Comparison of ENCODE assay signal across 10 cellular contexts in genomic region chr20:47574616-47575401, GRCh38.
A peak's percentile ranks its signal among the peaks of the same experiment; 100 is the strongest.
DNase-seq lines count a peak whose midpoint lies in the region; TF ChIP-seq lines count a peak whose summit lies in the region.
"Had no signal": no experiment of that assay in that cellular context is flagged by ENCODE, and none has a peak within 500 bp of the region (broad histone marks: within the 10 kb centered on the region; RNA-seq: fewer than 3 reads in every experiment).

No MANE protein-coding gene starts in this region.

- H3K4me1 ChIP-seq in stomach (peaks cover 47 to 71% (median 59%) of the 10 kb centered on the region in 4 donors), neural progenitor cell (peaks cover 28% of the 10 kb centered on the region)

- H3K4me1 Mint-ChIP-seq in neural progenitor cell = peaks cover 36% of the 10 kb centered on the region

- peaks cover 0 to 14% (median 8%) of the 10 kb centered on the region in 4 donors for H3K36me3 ChIP-seq in stomach
- no peaks in the 10 kb centered on the region for H3K36me3 ChIP-seq in neural progenitor cell

- H4K20me1 ChIP-seq in neural progenitor cell (ENCODE audit: low read depth) = peaks cover 73% of the 10 kb centered on the region

- no peak overlapping the region for H3K4me3 Mint-ChIP-seq in neural progenitor cell

- H3K27me3 Mint-ChIP-seq in neural progenitor cell (ENCODE audit: insufficient read depth, low read depth) = peaks cover 2% of the 10 kb centered on the region

- H3K4me3 ChIP-seq in stomach (no peak overlapping the region), neural progenitor cell (no peak overlapping the region)

- H3K9me3 ChIP-seq in stomach = peaks cover 3 to 11% (median 10%) of the 10 kb centered on the region in 4 donors
- H3K9me3 ChIP-seq in neural progenitor cell (ENCODE audit: low read depth) = no peaks in the 10 kb centered on the region

- DNase-seq in SIG-M5 treated with dmso at 0.1 percent for 504 hours (lab: John Stamatoyannopoulos, UW; ENCODE audit: unreplicated experiment) (peak; percentile 44), SIG-M5 (lab: John Stamatoyannopoulos, UW) (no peak), NCI-H526 treated with DMSO at 0.1 percent for 48 hours (lab: John Stamatoyannopoulos, UW) (peak; percentile 99), dermis blood vessel endothelial cell (peak; percentile 77), stomach (no peak), activated gamma-delta T cell treated with Interleukin-2 at 50 U/mL for 16 hours (no peak), activated gamma-delta T cell (lab: John Stamatoyannopoulos, UW) (no peak), neural progenitor cell (ENCODE audit: low spot score) (no peak)
- DNase-seq: activated CD4-positive, alpha-beta T cell treated with anti-CD3 and anti-CD28 coated beads for 1 hour; AML-193 had no signal

- H3K79me2 ChIP-seq in neural progenitor cell (ENCODE audit: low read depth) = peaks cover 100% of the 10 kb centered on the region

- no peak for TF ChIP-seq EP300 in stomach (IDR thresholded peaks at IDR 0.05)

- peaks cover 15% of the 10 kb centered on the region for H3K36me3 Mint-ChIP-seq in neural progenitor cell

- H3K27me3 ChIP-seq in stomach = no peaks in the 10 kb centered on the region
- no peaks in the 10 kb centered on the region for H3K27me3 ChIP-seq in neural progenitor cell

- peaks cover 19% of the 10 kb centered on the region for H3K9me3 Mint-ChIP-seq in neural progenitor cell

- TF ChIP-seq POLR2A in stomach (IDR thresholded peaks at IDR 0.05) = no peak

- H3K4me2 ChIP-seq in neural progenitor cell = no peak overlapping the region

- H3F3A ChIP-seq in neural progenitor cell (ENCODE audit: low read depth) = peaks cover 23% of the 10 kb centered on the region

- WGBS in stomach, 5 donors = 38 to 53% (median 46%) methylated on average over 4 of the region's 4 CpGs

- H3K27ac Mint-ChIP-seq in neural progenitor cell = no peak overlapping the region

- intact Hi-C loops in stomach (cut with DNase I; ENCODE audit: low total_unique reads) = loop anchor here (10.0 kb wide), 1 partner anchor 70 kb away; the partner anchor contains the start of gene NCOA3

- no peak overlapping the region for H2AFZ ChIP-seq in neural progenitor cell (replicated peaks)

- no peak overlapping the region for H3K9ac ChIP-seq in neural progenitor cell

- peak overlapping the region in 4 of 5 donors; percentile 3 to 77 (median 60) for H3K27ac ChIP-seq in stomach
- H3K27ac ChIP-seq in neural progenitor cell = no peak overlapping the region

- no peak for TF ChIP-seq CTCF in stomach (IDR thresholded peaks at IDR 0.05)
- no peak for TF ChIP-seq CTCF in neural progenitor cell (IDR thresholded peaks at IDR 0.05)

Comparison
In these comparisons a context has a peak if more than half of its experiments do, and no peak if none do; other contexts are left out.
1. DNase-seq: peak in SIG-M5 treated with dmso at 0.1 percent for 504 hours (single experiment), NCI-H526 treated with DMSO at 0.1 percent for 48 hours (single experiment) and dermis blood vessel endothelial cell (single experiment); none in SIG-M5 (single experiment), stomach (single experiment), activated gamma-delta T cell treated with Interleukin-2 at 50 U/mL for 16 hours (single experiment), activated gamma-delta T cell (single experiment) and neural progenitor cell (single experiment).